In the genomic region with DNA sequence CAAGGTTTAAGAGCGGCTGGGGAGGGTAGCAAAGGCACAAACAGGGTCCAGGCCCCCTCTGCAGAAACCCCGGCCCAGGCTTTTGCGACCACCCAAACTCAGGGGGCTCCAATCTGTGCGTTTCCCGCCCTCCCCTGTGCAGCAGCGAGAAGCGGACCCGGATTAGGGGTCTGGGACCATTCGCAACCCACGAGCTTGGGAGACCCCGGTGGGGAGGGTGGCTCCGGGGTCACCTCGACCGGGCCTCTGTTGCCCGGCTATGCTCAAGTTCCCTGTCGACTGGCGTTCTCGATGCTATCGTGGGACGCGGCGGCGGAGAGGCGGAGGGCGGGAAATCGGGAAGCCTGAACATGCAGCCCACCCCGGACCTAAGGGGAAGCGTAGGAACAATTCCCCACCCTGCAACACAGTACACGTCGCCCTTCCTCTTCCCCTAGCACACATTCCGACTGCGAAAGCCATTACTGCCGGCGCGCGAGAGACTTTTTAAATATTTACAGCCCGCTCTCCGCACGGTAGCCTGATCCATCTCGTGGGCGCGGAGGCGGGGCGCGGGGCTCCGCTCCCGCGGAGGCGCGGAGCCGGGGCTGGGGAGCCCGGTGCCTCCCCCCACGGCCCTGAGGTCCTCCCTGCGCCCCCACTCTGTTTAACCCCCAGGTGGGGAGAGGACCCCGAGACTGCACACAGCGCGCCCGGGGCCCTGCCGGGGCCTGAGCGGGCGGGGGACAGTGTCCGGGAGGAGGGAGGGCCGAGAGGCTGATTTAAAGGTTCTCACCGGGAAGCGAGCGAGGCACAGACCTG, we compare ENCODE assay signal across 8 cellular contexts. TPM values are rescaled to one million over a fixed set of nuclear protein-coding genes. Genes with fewer than 3 reads are reported as not detected.
DNase-seq lines count a peak whose midpoint lies in the region; ATAC-seq and TF ChIP-seq lines count a peak whose summit lies in the region.

No MANE protein-coding gene starts in this region.

- no peak for ATAC-seq in HG03571 (IDR thresholded peaks at IDR 0.05; ENCODE audit: unreplicated experiment)

- H3K4me3 ChIP-seq in SK-N-SH (ENCODE audit: low read depth in 2 of 2, low read length in 1 of 2) = peak overlapping the region; percentile 49 to 59
- H3K4me3 ChIP-seq in foreskin fibroblast (ENCODE audit: low read depth in 1 of 2, low read length in 2 of 2) = peak overlapping the region; percentile 50 to 56
- H3K4me3 ChIP-seq in prostate gland = peak overlapping the region; percentile 32 to 38

- no peak for TF ChIP-seq POLR2A in prostate gland (IDR thresholded peaks at IDR 0.05)

- no peaks in the 10 kb centered on the region for H3K79me2 ChIP-seq in SK-N-SH (ENCODE audit: insufficient read depth)

- no peaks in the 10 kb centered on the region for H3K9me2 ChIP-seq in SK-N-SH

- H3K27me3 ChIP-seq in SK-N-SH (ENCODE audit: insufficient read depth) (peaks cover 29% of the 10 kb centered on the region; the same call in 1 of the 2 replicates), prostate gland (replicated peaks; ENCODE audit: insufficient read depth) (no peaks in the 10 kb centered on the region)

- intact Hi-C loops in prostate gland (cut with DNase I) = loop anchor here (10.0 kb wide), 1 partner anchor 411 kb away; no protein-coding TSS in a partner anchor

- H3F3A ChIP-seq in SK-N-SH (replicated peaks; ENCODE audit: insufficient read depth) = no peaks in the 10 kb centered on the region

- CTCF ChIA-PET in SK-N-SH (lab: Yijun Ruan, JAX) = interaction anchor here (0.6 to 1.4 kb wide), 4 partner anchors 8 to 1807 kb away, joined by 3 to 4 read pairs (median 3); no protein-coding TSS in a partner anchor

- H3K9me3 ChIP-seq in SK-N-SH (no peaks in the 10 kb centered on the region), prostate gland (no peaks in the 10 kb centered on the region)

- H3K4me1 ChIP-seq in SK-N-SH (ENCODE audit: control insufficient read depth in 1 of 2, insufficient read depth in 2 of 2, low read depth in 1 of 2, low read length in 1 of 2) (peaks cover 0 to 35% of the 10 kb centered on the region in 2 experiments; a peak in 2 of 4 replicates), prostate gland (replicated peaks) (no peaks in the 10 kb centered on the region)

- TF ChIP-seq CTCF in SK-N-SH (IDR thresholded peaks at IDR 0.05) (no peak), foreskin fibroblast (IDR thresholded peaks at IDR 0.05; ENCODE audit: low read depth, low read length) (no peak), prostate gland (IDR thresholded peaks at IDR 0.05) (no peak)

- H4K20me1 ChIP-seq in SK-N-SH (ENCODE audit: insufficient read depth) = no peaks in the 10 kb centered on the region

- TF ChIP-seq EP300 in SK-N-SH (IDR thresholded peaks at IDR 0.05; ENCODE audit: borderline replicate concordance in 1 of 2, low read depth in 1 of 2, low read length in 1 of 2) = no peak

- H3K36me3 ChIP-seq in SK-N-SH (replicated peaks in 1 of 2; ENCODE audit: control insufficient read depth in 1 of 2, insufficient read depth in 2 of 2, low read length in 1 of 2) = peaks cover 0 to 3% of the 10 kb centered on the region in 2 experiments
- H3K36me3 ChIP-seq in prostate gland = no peaks in the 10 kb centered on the region

- DNase-seq in EH (ENCODE audit: low read depth) = peak; percentile 27
- DNase-seq in SK-N-SH = peak; percentile 60
- DNase-seq in foreskin fibroblast = peak in 1 of 2 donors; percentile 39
- DNase-seq in prostate gland (ENCODE audit: low spot score) = no peak
- DNase-seq in substantia nigra (lab: John Stamatoyannopoulos, UW) = no peak
- no peak for DNase-seq in pons (ENCODE audit: low spot score)
- no peak for DNase-seq in SW 1271 (lab: John Stamatoyannopoulos, UW)

- TF ChIP-seq RAD21 in SK-N-SH (IDR thresholded peaks at IDR 0.05; ENCODE audit: low read length) = no peak

- peak overlapping the region in 1 of 2 experiments; percentile 71; a peak in 2 of 4 replicates for H3K27ac ChIP-seq in SK-N-SH (ENCODE audit: low read depth in 2 of 2, low read length in 1 of 2)
- peak overlapping the region; percentile 41 to 56 for H3K27ac ChIP-seq in prostate gland
- no peak overlapping the region for H3K27ac ChIP-seq in substantia nigra (ENCODE audit: low read depth, low read length, poor library complexity, severe bottlenecking)

- POLR2A ChIA-PET in SK-N-SH (lab: Yijun Ruan, JAX) = interaction anchor here (1.3 to 1.7 kb wide), 5 partner anchors 8 to 304 kb away, joined by 5 to 6 read pairs (median 5); partner anchors contain the start of gene BCOR

- H2AFZ ChIP-seq in SK-N-SH (ENCODE audit: low read depth) = peak overlapping the region; percentile 60; the same call in 1 of the 2 replicates

- H3K4me2 ChIP-seq in SK-N-SH = peak overlapping the region; percentile 81

- 13% methylated on average over 3 of the region's 66 CpGs for WGBS in SK-N-SH (ENCODE audit: low lambda C conversion rate)
- WGBS in prostate gland = 10% methylated on average over 15 of the region's 66 CpGs

- peak overlapping the region; percentile 55; the same call in 1 of the 2 replicates for H3K9ac ChIP-seq in SK-N-SH

TF ChIP-seq in SK-N-SH, 30 proteins besides CTCF, POLR2A, EP300 and RAD21:
- TF ChIP-seq MEF2A (IDR thresholded peaks at IDR 0.05; ENCODE audit: borderline replicate concordance, low read depth) = no peak
- TF ChIP-seq RXRA (IDR thresholded peaks at IDR 0.05; ENCODE audit: borderline replicate concordance, low read depth) = no peak
- TF ChIP-seq SIN3A (IDR thresholded peaks at IDR 0.05; ENCODE audit: borderline replicate concordance, low read depth, low read length) = no peak
- TF ChIP-seq GATA2 (CRISPR knock-in tag; IDR thresholded peaks at IDR 0.05) = no peak
- TF ChIP-seq TAF1 (IDR thresholded peaks at IDR 0.05; ENCODE audit: borderline replicate concordance, low read depth, low read length) = no peak
- TF ChIP-seq, protein P1, sequence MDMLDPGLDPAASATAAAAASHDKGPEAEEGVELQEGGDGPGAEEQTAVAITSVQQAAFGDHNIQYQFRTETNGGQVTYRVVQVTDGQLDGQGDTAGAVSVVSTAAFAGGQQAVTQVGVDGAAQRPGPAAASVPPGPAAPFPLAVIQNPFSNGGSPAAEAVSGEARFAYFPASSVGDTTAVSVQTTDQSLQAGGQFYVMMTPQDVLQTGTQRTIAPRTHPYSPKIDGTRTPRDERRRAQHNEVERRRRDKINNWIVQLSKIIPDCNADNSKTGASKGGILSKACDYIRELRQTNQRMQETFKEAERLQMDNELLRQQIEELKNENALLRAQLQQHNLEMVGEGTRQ (IDR thresholded peaks at IDR 0.05; ENCODE audit: borderline replicate concordance, low read depth, low read length) = no peak
- TF ChIP-seq NRF1 (IDR thresholded peaks at IDR 0.05; ENCODE audit: low read depth, low read length) = no peak
- no peak for TF ChIP-seq RFX5 (IDR thresholded peaks at IDR 0.05; ENCODE audit: low read length)

RNA-seq across cellular contexts. Expression of gene BCOR, which starts 48.1 kb away (rescaled TPM):
- polyA plus RNA-seq in SK-N-SH (2012; rRNA removed) = 6.9 and 8.8 TPM in 2 replicates
- 8.4 and 9.4 TPM in 2 replicates for polyA plus RNA-seq in SK-N-SH (2012; cell fraction: cytosol; rRNA removed)
- 19.4 and 21.9 TPM in 2 replicates for polyA plus RNA-seq in SK-N-SH (2012; cell fraction: nucleus; rRNA removed)
- total RNA-seq in prostate gland = 10 to 100 TPM; 56.2 to 70.8 TPM

Comparison
In these comparisons a context has a peak if more than half of its experiments do, and no peak if none do; other contexts are left out.
1. DNase-seq: peak in EH (single experiment) and SK-N-SH (single experiment); none in prostate gland (single experiment), substantia nigra (0 of 49), pons (single experiment) and SW 1271 (0 of 2).
2. Peak in every context shown above with its lines, with median percentiles within 50 percentile points of each other: H3K4me3 ChIP-seq.